1 cellular context compared by ENCODE assay signal in genomic region chr2:232456296-232457120, GRCh38.
A peak's percentile ranks its signal among the peaks of the same experiment; 100 is the strongest.
TF ChIP-seq lines count a peak whose summit lies in the region.

No MANE protein-coding gene starts in this region.

TF ChIP-seq in HepG2, 621 proteins besides CTCF, POLR2A, EP300 and RAD21:
- 0 out of 2 replicates have a peak, but pooled peaks have one; percentile 44 for TF ChIP-seq ZNF891 (CRISPR knock-in tag; IDR thresholded peaks at IDR 0.05)
- TF ChIP-seq ZBTB4 (CRISPR knock-in tag; IDR thresholded peaks at IDR 0.05; ENCODE audit: borderline replicate concordance): no peak
